18 cellular contexts compared by ENCODE assay signal in genomic region chr17:66276328-66276937, GRCh38. TPM values are rescaled to one million over a fixed set of nuclear protein-coding genes. Genes with fewer than 3 reads are reported as not detected.
DNase-seq lines count a peak whose midpoint lies in the region; ATAC-seq and TF ChIP-seq lines count a peak whose summit lies in the region.
"Had no signal": no experiment of that assay in that cellular context is flagged by ENCODE, and none has a peak within 500 bp of the region (broad histone marks: within the 10 kb centered on the region; RNA-seq: fewer than 3 reads in every experiment).

No MANE protein-coding gene starts in this region.

- H4K20me1 ChIP-seq in H9 (ENCODE audit: control insufficient read depth, insufficient read depth, insufficient read length) = no peaks in the 10 kb centered on the region

- H2AK5ac ChIP-seq in H9 (ENCODE audit: insufficient read length, low read length) = no peak overlapping the region

- H3K36me3 ChIP-seq in adipocyte (ENCODE audit: control insufficient read depth, insufficient read depth, low read length, severe bottlenecking) = no peaks in the 10 kb centered on the region
- H3K36me3 ChIP-seq: esophagus squamous epithelium, HAP-1, lower lobe of right lung, neural progenitor cell had no signal

- H3K14ac ChIP-seq in H9 (ENCODE audit: insufficient read depth, low read length) = no peak overlapping the region

- H3K9me3 Mint-ChIP-seq in activated T-helper 2 cell treated with anti-CD3 and anti-CD28 coated beads, Interferon-gamma antibody, Interleukin-2, Interleukin-4, amounts not matched to agents 10 μg/mL and 5 μg/mL and 100 μg/mL, durations not matched to agents 14 hours and 24 hours and 36 hours = no peaks in the 10 kb centered on the region
- H3K9me3 Mint-ChIP-seq in H9 = peaks cover 3 to 6% of the 10 kb centered on the region in 2 experiments; a peak in 3 of 5 replicates
- H3K9me3 Mint-ChIP-seq: activated naive CD4-positive, alpha-beta T cell treated with anti-CD3 and anti-CD28 coated beads, Interleukin-2, amount 10 ng/mL, durations not matched to agents 7 days and 5 days; stimulated activated naive CD8-positive, alpha-beta T cell treated with anti-CD3 and anti-CD28 coated beads, Interleukin-15, amount 100 ng/mL, for 72 hours had no signal

- H3K18ac ChIP-seq in H9 (ENCODE audit: insufficient read length, low read depth, low read length) = no peak overlapping the region

- no peaks in the 10 kb centered on the region for H3K9me3 ChIP-seq in right cardiac atrium (ENCODE audit: control insufficient read depth, low read length)
- H3K9me3 ChIP-seq in adipocyte (ENCODE audit: control insufficient read depth, low read length) = peaks cover under 1% of the 10 kb centered on the region
- H3K9me3 ChIP-seq in H9 (ENCODE audit: control insufficient read depth, low read depth, low read length) = no peaks in the 10 kb centered on the region
- H3K9me3 ChIP-seq: HAP-1 had no signal

- no peaks in the 10 kb centered on the region for H3K36me3 Mint-ChIP-seq in activated T-helper 2 cell treated with anti-CD3 and anti-CD28 coated beads, Interferon-gamma antibody, Interleukin-2, Interleukin-4, amounts not matched to agents 10 μg/mL and 5 μg/mL and 100 μg/mL, durations not matched to agents 14 hours and 24 hours and 36 hours (ENCODE audit: low read depth)
- H3K36me3 Mint-ChIP-seq in H9 (ENCODE audit: insufficient read depth in 1 of 3, low read depth in 3 of 3) = peaks cover 0 to 5% (median 0%) of the 10 kb centered on the region in 3 experiments; a peak in 1 of 7 replicates
- H3K36me3 Mint-ChIP-seq: activated naive CD4-positive, alpha-beta T cell treated with anti-CD3 and anti-CD28 coated beads, Interleukin-2, amount 10 ng/mL, durations not matched to agents 7 days and 5 days; neural progenitor cell had no signal

- H3K79me1 ChIP-seq in H9 (ENCODE audit: insufficient read depth, low read depth, low read length, poor library complexity, severe bottlenecking) = no peaks in the 10 kb centered on the region

- H3K27me3 ChIP-seq in right cardiac atrium (ENCODE audit: control insufficient read depth, insufficient read depth) = no peaks in the 10 kb centered on the region
- no peaks in the 10 kb centered on the region for H3K27me3 ChIP-seq in adipocyte (replicated peaks; ENCODE audit: control insufficient read depth, insufficient read depth, low read length)
- H3K27me3 ChIP-seq in H9 (ENCODE audit: insufficient read depth, low read length) = no peaks in the 10 kb centered on the region
- H3K27me3 ChIP-seq: esophagus squamous epithelium, neural progenitor cell had no signal

- peaks cover 7% of the 10 kb centered on the region for H3K27me3 Mint-ChIP-seq in activated T-helper 2 cell treated with anti-CD3 and anti-CD28 coated beads, Interferon-gamma antibody, Interleukin-2, Interleukin-4, amounts not matched to agents 10 μg/mL and 5 μg/mL and 100 μg/mL, durations not matched to agents 14 hours and 24 hours and 36 hours (ENCODE audit: low read depth)
- H3K27me3 Mint-ChIP-seq in H9 (ENCODE audit: low read depth) = no peaks in the 10 kb centered on the region
- H3K27me3 Mint-ChIP-seq: stimulated activated naive CD8-positive, alpha-beta T cell treated with anti-CD3 and anti-CD28 coated beads, Interleukin-15, amount 100 ng/mL, for 72 hours had no signal

- H2AFZ ChIP-seq in H9 (ENCODE audit: low read length) = no peak overlapping the region
- H2AFZ ChIP-seq: neural progenitor cell had no signal

- TF ChIP-seq CTCF in foreskin fibroblast (IDR thresholded peaks at IDR 0.05; ENCODE audit: low read depth, low read length) (no peak), H9 (conservative IDR thresholded peaks at IDR 0.05) (no peak)

- H3K4ac ChIP-seq in H9 (ENCODE audit: low read depth, low read length) = no peak overlapping the region

- no peak overlapping the region for H2BK5ac ChIP-seq in H9 (ENCODE audit: insufficient read length, low read length)

- peak overlapping the region; percentile 60 for H3K9ac ChIP-seq in adipocyte (ENCODE audit: low read length)
- H3K9ac ChIP-seq in H9 (ENCODE audit: extremely low read depth, insufficient read length, low read length) = no peak overlapping the region
- H3K9ac ChIP-seq: neural progenitor cell had no signal

- no peaks in the 10 kb centered on the region for H3K79me2 ChIP-seq in H9 (ENCODE audit: insufficient read depth, low read length)

- no peak overlapping the region for H3T11ph ChIP-seq in H9 (ENCODE audit: low read length)

- H3K56ac ChIP-seq in H9 (ENCODE audit: insufficient read length, low read depth, low read length) = no peak overlapping the region

- H3K23ac ChIP-seq in H9 (ENCODE audit: insufficient read length, low read depth, low read length) = no peak overlapping the region

- no peak overlapping the region for H2BK12ac ChIP-seq in H9 (ENCODE audit: insufficient read length, low read depth, low read length)

- H3K27ac ChIP-seq in right cardiac atrium (ENCODE audit: low read length) (no peak overlapping the region), H9 (ENCODE audit: insufficient read length, low read depth, low read length) (no peak overlapping the region)
- H3K27ac ChIP-seq: esophagus squamous epithelium, HL-60, lower lobe of right lung, neural progenitor cell had no signal

- no peak overlapping the region for H4K91ac ChIP-seq in H9 (ENCODE audit: insufficient read length, low read depth, low read length)

- no peak overlapping the region for H2BK120ac ChIP-seq in H9 (ENCODE audit: low read depth, low read length, poor library complexity, severe bottlenecking)

- no peak overlapping the region for H4K8ac ChIP-seq in H9 (replicated peaks; ENCODE audit: insufficient read length, low read depth, low read length)

- 66% methylated on average over 3 of the region's 3 CpGs for whole genome bisulfite sequencing in right cardiac atrium
- no CpG with 5 or more reads among the region's 3 CpGs for WGBS in H9 (ENCODE audit: extremely low coverage, insufficient read length, low lambda C conversion rate)

- no peak overlapping the region for H3K4me2 ChIP-seq in H9 (ENCODE audit: insufficient read depth, insufficient read length, low read length)
- H3K4me2 ChIP-seq: neural progenitor cell had no signal

- H2BK15ac ChIP-seq in H9 (ENCODE audit: low read depth, low read length) = no peak overlapping the region

- H3K4me3 ChIP-seq in right cardiac atrium (ENCODE audit: low read length) (no peak overlapping the region), adipocyte (ENCODE audit: low read length) (peak overlapping the region; percentile 18), foreskin fibroblast (ENCODE audit: low read depth in 1 of 2, low read length in 2 of 2) (no peak overlapping the region)
- H3K4me3 ChIP-seq: esophagus squamous epithelium, HAP-1, lower lobe of right lung, neural progenitor cell had no signal

- H3K23me2 ChIP-seq in H9 (ENCODE audit: insufficient read length, low read depth, low read length, poor library complexity, severe bottlenecking) = no peaks in the 10 kb centered on the region

- DNase-seq in right cardiac atrium = no peak
- DNase-seq in cardiac septum (ENCODE audit: low spot score) = no peak
- peak; percentile 34 for DNase-seq in adipocyte (ENCODE audit: low read depth)
- DNase-seq in foreskin fibroblast = peak; percentile 66 to 74
- no peak for DNase-seq in activated T-helper 2 cell treated with anti-CD3 and anti-CD28 coated beads, Interferon-gamma antibody, Interleukin-2, Interleukin-4, amounts not matched to agents 10 μg/mL and 5 μg/mL and 100 μg/mL, durations not matched to agents 14 hours and 24 hours and 36 hours (ENCODE audit: low spot score)
- no peak for DNase-seq in H9
- DNase-seq in NCI-H1436 (lab: John Stamatoyannopoulos, UW) = no peak
- no peak for DNase-seq in ureter (ENCODE audit: low spot score)
- DNase-seq: activated naive CD4-positive, alpha-beta T cell treated with anti-CD3 and anti-CD28 coated beads, Interleukin-2, amount 10 ng/mL, durations not matched to agents 7 days and 5 days; esophagus squamous epithelium; lower lobe of right lung; NCI-H2029; NCI-H774; SHP77; stimulated activated naive CD8-positive, alpha-beta T cell treated with anti-CD3 and anti-CD28 coated beads, Interleukin-15, amount 100 ng/mL, for 72 hours had no signal

- H4K5ac ChIP-seq in H9 (ENCODE audit: insufficient read length, low read depth, low read length) = no peak overlapping the region

- no peak overlapping the region for H3K4me3 Mint-ChIP-seq in activated T-helper 2 cell treated with anti-CD3 and anti-CD28 coated beads, Interferon-gamma antibody, Interleukin-2, Interleukin-4, amounts not matched to agents 10 μg/mL and 5 μg/mL and 100 μg/mL, durations not matched to agents 14 hours and 24 hours and 36 hours (ENCODE audit: low read depth)
- H3K4me3 Mint-ChIP-seq in H9 = no peak overlapping the region
- H3K4me3 Mint-ChIP-seq: activated naive CD4-positive, alpha-beta T cell treated with anti-CD3 and anti-CD28 coated beads, Interleukin-2, amount 10 ng/mL, durations not matched to agents 7 days and 5 days; neural progenitor cell; stimulated activated naive CD8-positive, alpha-beta T cell treated with anti-CD3 and anti-CD28 coated beads, Interleukin-15, amount 100 ng/mL, for 72 hours had no signal

- intact Hi-C loops in right cardiac atrium (cut with DNase I) (no loop called here), cardiac septum (cut with DNase I) (no loop called here)
- intact Hi-C loops in activated T-helper 2 cell treated with anti-CD3 and anti-CD28 coated beads, Interferon-gamma antibody, Interleukin-2, Interleukin-4, amounts not matched to agents 10 μg/mL and 5 μg/mL and 100 μg/mL, durations not matched to agents 14 hours and 24 hours and 36 hours (cut with micrococcal nuclease) = no loop called here

- peak; percentile 47 to 59 for ATAC-seq in right cardiac atrium
- ATAC-seq: lower lobe of right lung had no signal

- H3K4me1 Mint-ChIP-seq in activated T-helper 2 cell treated with anti-CD3 and anti-CD28 coated beads, Interferon-gamma antibody, Interleukin-2, Interleukin-4, amounts not matched to agents 10 μg/mL and 5 μg/mL and 100 μg/mL, durations not matched to agents 14 hours and 24 hours and 36 hours (ENCODE audit: low read depth) = peaks cover 11% of the 10 kb centered on the region
- no peaks in the 10 kb centered on the region for H3K4me1 Mint-ChIP-seq in H9
- H3K4me1 Mint-ChIP-seq: activated naive CD4-positive, alpha-beta T cell treated with anti-CD3 and anti-CD28 coated beads, Interleukin-2, amount 10 ng/mL, durations not matched to agents 7 days and 5 days; neural progenitor cell had no signal

- no peak overlapping the region for H3K27ac Mint-ChIP-seq in activated T-helper 2 cell treated with anti-CD3 and anti-CD28 coated beads, Interferon-gamma antibody, Interleukin-2, Interleukin-4, amounts not matched to agents 10 μg/mL and 5 μg/mL and 100 μg/mL, durations not matched to agents 14 hours and 24 hours and 36 hours
- H3K27ac Mint-ChIP-seq in H9 = peak overlapping the region in 1 of 3 experiments; percentile 37; a peak in 1 of 7 replicates
- H3K27ac Mint-ChIP-seq: activated naive CD4-positive, alpha-beta T cell treated with anti-CD3 and anti-CD28 coated beads, Interleukin-2, amount 10 ng/mL, durations not matched to agents 7 days and 5 days; neural progenitor cell; stimulated activated naive CD8-positive, alpha-beta T cell treated with anti-CD3 and anti-CD28 coated beads, Interleukin-15, amount 100 ng/mL, for 72 hours had no signal

- no peak overlapping the region for H2BK20ac ChIP-seq in H9 (ENCODE audit: low read depth, low read length, poor library complexity, severe bottlenecking)

- H3K4me1 ChIP-seq in right cardiac atrium (ENCODE audit: control insufficient read depth, insufficient read depth, low read length) = no peaks in the 10 kb centered on the region
- H3K4me1 ChIP-seq in adipocyte (ENCODE audit: control insufficient read depth, insufficient read depth, low read length) = peaks cover 23% of the 10 kb centered on the region
- H3K4me1 ChIP-seq in H9 (ENCODE audit: insufficient read depth, low read length) = no peaks in the 10 kb centered on the region
- H3K4me1 ChIP-seq: HAP-1, lower lobe of right lung, neural progenitor cell had no signal

RNA-seq across cellular contexts. Expression of gene PRKCA, which starts 26.0 kb away (rescaled TPM):
- total RNA-seq in right cardiac atrium (1 to 10 TPM; 5.0 to 8.0 (median 6.9) TPM), cardiac septum (15.0 TPM), H9 (2021) (9.9 and 10.5 TPM in 2 replicates), ureter (58.1 TPM)
- 2.2 TPM for polyA plus RNA-seq in right cardiac atrium
- 268 and 272 TPM in 2 replicates for total RNA-seq in activated T-helper 2 cell treated with anti-CD3 and anti-CD28 coated beads, Interferon-gamma antibody, Interleukin-2, Interleukin-4, amounts not matched to agents 10 μg/mL and 5 μg/mL and 100 μg/mL, durations not matched to agents 14 hours and 24 hours and 36 hours

RNA-seq across cellular contexts. Expression of gene APOH, which starts 47.2 kb away (rescaled TPM):
- total RNA-seq in right cardiac atrium = 1 to 10 TPM in 1 of 4 donors, not detected in 3; 1.3 TPM
- 0.11 TPM for polyA plus RNA-seq in right cardiac atrium
- not detected for total RNA-seq in cardiac septum
- total RNA-seq in activated T-helper 2 cell treated with anti-CD3 and anti-CD28 coated beads, Interferon-gamma antibody, Interleukin-2, Interleukin-4, amounts not matched to agents 10 μg/mL and 5 μg/mL and 100 μg/mL, durations not matched to agents 14 hours and 24 hours and 36 hours = not detected in 2 replicates
- not detected in 2 replicates for total RNA-seq in H9 (2021)
- 0.89 TPM for total RNA-seq in ureter
- total RNA-seq: esophagus squamous epithelium had no signal

Comparison
In these comparisons a context has a peak if more than half of its experiments do, and no peak if none do; other contexts are left out.
1. DNase-seq: peak in adipocyte (single experiment) and foreskin fibroblast (2 of 2); none in right cardiac atrium (0 of 3), cardiac septum (single experiment), activated T-helper 2 cell treated with anti-CD3 and anti-CD28 coated beads, Interferon-gamma antibody, Interleukin-2, Interleukin-4, amounts not matched to agents 10 μg/mL and 5 μg/mL and 100 μg/mL, durations not matched to agents 14 hours and 24 hours and 36 hours (single experiment), H9 (single experiment), NCI-H1436 (single experiment) and ureter (single experiment).